Comparison of ENCODE assay signal across 19 cellular contexts in genomic region chr11:85922367-85922766, GRCh38.
DNase-seq lines count a peak whose midpoint lies in the region; ATAC-seq and TF ChIP-seq lines count a peak whose summit lies in the region.
"Had no signal": no experiment of that assay in that cellular context is flagged by ENCODE, and none has a peak within 500 bp of the region (broad histone marks: within the 10 kb centered on the region; RNA-seq: fewer than 3 reads in every experiment).

No MANE protein-coding gene starts in this region.

- no peak overlapping the region for H3K27ac ChIP-seq in MM.1S (ENCODE audit: low read length)
- H3K27ac ChIP-seq: adrenal gland, HL-60, lower lobe of right lung, tibial artery had no signal

- no peaks in the 10 kb centered on the region for H3F3A ChIP-seq in MM.1S (ENCODE audit: insufficient read depth, low read length)

- H3K9me2 ChIP-seq in MM.1S (replicated peaks; ENCODE audit: insufficient read depth, low read length): no peaks in the 10 kb centered on the region

- H3K27me3 ChIP-seq in MM.1S (replicated peaks; ENCODE audit: insufficient read depth, low read length): no peaks in the 10 kb centered on the region
- H3K27me3 ChIP-seq: adrenal gland had no signal

- no peaks in the 10 kb centered on the region for H3K36me3 ChIP-seq in MM.1S (replicated peaks; ENCODE audit: insufficient read depth, low read length)
- H3K36me3 ChIP-seq: adrenal gland, lower lobe of right lung, tibial artery had no signal

- no peak overlapping the region for H3K4me3 ChIP-seq in MM.1S (ENCODE audit: low read length)
- H3K4me3 ChIP-seq: adrenal gland, lower lobe of right lung, tibial artery had no signal

- ATAC-seq in GM18520 (IDR thresholded peaks at IDR 0.05; ENCODE audit: unreplicated experiment) (peak; percentile 99), GM19372 (IDR thresholded peaks at IDR 0.05; ENCODE audit: low read depth, unreplicated experiment) (peak; percentile 71), HG02763 (IDR thresholded peaks at IDR 0.05; ENCODE audit: unreplicated experiment) (peak; percentile 68)
- ATAC-seq: lower lobe of right lung had no signal

- TF ChIP-seq CTCF in MM.1S (IDR thresholded peaks at IDR 0.05; ENCODE audit: low read length): peak; percentile 25; the same call in 1 of the 2 replicates

- H3K4me1 ChIP-seq in MM.1S (ENCODE audit: low read length): no peaks in the 10 kb centered on the region
- H3K4me1 ChIP-seq: adrenal gland, lower lobe of right lung, tibial artery had no signal

- H3K9ac ChIP-seq in MM.1S (ENCODE audit: low read length): no peak overlapping the region

- DNase-seq in MM.1S (peak; percentile 31), NCI-H1694 treated with DMSO at 0.1 percent for 48 hours (lab: John Stamatoyannopoulos, UW) (no peak), medulla oblongata (ENCODE audit: extremely low spot score) (no peak), HUDEP-2 (lab: John Stamatoyannopoulos, UW; ENCODE audit: unreplicated experiment in 76 of 76) (no peak), DMS 273 treated with DMSO at 0.1 percent for 48 hours (lab: John Stamatoyannopoulos, UW) (no peak)
- DNase-seq: activated T-cell treated with anti-CD3 and anti-CD28 coated beads, Interleukin-2, amount 50 U/mL, for 24 hours; adrenal gland; DMS153; HFFc6; Karpas-422; lower lobe of right lung; NCI-H1694; NCI-H524 treated with DMSO at 0.1 percent for 48 hours; nephron progenitor cell; tibial artery had no signal

- H3K9me3 ChIP-seq in MM.1S (replicated peaks; ENCODE audit: insufficient read depth, low read length): no peaks in the 10 kb centered on the region
- H3K9me3 ChIP-seq: adrenal gland, lower lobe of right lung, tibial artery had no signal

- no peak overlapping the region for H2AFZ ChIP-seq in MM.1S (ENCODE audit: low read length)

- H3K79me2 ChIP-seq in MM.1S (ENCODE audit: low read length): no peaks in the 10 kb centered on the region

- no peaks in the 10 kb centered on the region for H4K20me1 ChIP-seq in MM.1S (ENCODE audit: insufficient read depth, low read length)

- no peak overlapping the region for H3K4me2 ChIP-seq in MM.1S (ENCODE audit: low read depth, low read length)
